In genomic region chr1:36115200-36115669, GRCh38 we compare ENCODE assay signal across 11 cellular contexts. TPM values are rescaled to one million over a fixed set of nuclear protein-coding genes. Genes with fewer than 3 reads are reported as not detected.
DNase-seq lines count a peak whose midpoint lies in the region; ATAC-seq, FAIRE-seq and TF ChIP-seq lines count a peak whose summit lies in the region.
"Had no signal": no experiment of that assay in that cellular context is flagged by ENCODE, and none has a peak within 500 bp of the region (broad histone marks: within the 10 kb centered on the region; RNA-seq: fewer than 3 reads in every experiment).

No MANE protein-coding gene starts in this region.

- H3K27ac ChIP-seq in ACC112 (ENCODE audit: low read depth, low read length) (peak overlapping the region; percentile 3; the same call in 1 of the 2 replicates), IMR-90 (ENCODE audit: insufficient read depth, low read length) (peak overlapping the region; percentile 7), H1 (ENCODE audit: low read depth, low read length) (no peak overlapping the region), muscle layer of colon (ENCODE audit: low read depth, low read length) (peak overlapping the region; percentile 63), uterus (peak overlapping the region in 1 of 2 donors; percentile 14)
- H3K27ac ChIP-seq: BLaER1 had no signal

- H2BK120ac ChIP-seq in IMR-90 (ENCODE audit: low read depth, low read length) (peak overlapping the region; percentile 20), H1 (replicated peaks; ENCODE audit: low read depth, low read length) (no peak overlapping the region)

- H3K4me1 ChIP-seq in ACC112 (ENCODE audit: control insufficient read depth, insufficient read depth, low read length, unreplicated experiment), result peaks cover 11% of the 10 kb centered on the region
- peaks cover 13% of the 10 kb centered on the region for H3K4me1 ChIP-seq in IMR-90 (ENCODE audit: control insufficient read depth, insufficient read depth, low read length)
- peaks cover 0 to 10% (median 5%) of the 10 kb centered on the region in 4 experiments; a peak in 5 of 7 replicates for H3K4me1 ChIP-seq in H1 (replicated peaks in 1 of 4; ENCODE audit: control insufficient read depth in 3 of 4, insufficient read depth in 4 of 4, low read length in 3 of 4)
- H3K4me1 ChIP-seq in muscle layer of colon (ENCODE audit: insufficient read depth, low read length), result peaks cover 14% of the 10 kb centered on the region
- no peaks in the 10 kb centered on the region for H3K4me1 ChIP-seq in uterus

- TF ChIP-seq EP300 in H1 (IDR thresholded peaks at IDR 0.05; ENCODE audit: borderline replicate concordance in 1 of 2, low read depth in 2 of 2, low read length in 2 of 2), result no peak

- in situ Hi-C loops in IMR-90 (cut with MboI; ENCODE audit: low sequenced_read_pairs), result loop anchor here (25.0 kb wide), 1 partner anchor 297 kb away; no protein-coding TSS in a partner anchor

- H3K14ac ChIP-seq in IMR-90 (replicated peaks; ENCODE audit: low read depth, low read length) (0 out of 2 replicates have a peak overlapping the region, but pooled peaks have one; percentile 2), H1 (ENCODE audit: insufficient read length) (no peak overlapping the region)

- TF ChIP-seq RAD21 in IMR-90 (IDR thresholded peaks at IDR 0.05; ENCODE audit: low read length) (no peak), H1 (IDR thresholded peaks at IDR 0.05 in 1 of 2, conservative IDR thresholded peaks at IDR 0.05 in 1 of 2; ENCODE audit: low read depth in 2 of 2, low read length in 2 of 2) (no peak)

- H2AFZ ChIP-seq in ACC112 (ENCODE audit: low read length, unreplicated experiment), result peak overlapping the region; percentile 2
- H2AFZ ChIP-seq in IMR-90 (replicated peaks; ENCODE audit: low read length, poor library complexity), result peak overlapping the region; percentile 86
- no peak overlapping the region for H2AFZ ChIP-seq in H1 (ENCODE audit: low read length)

- H3K27me3 ChIP-seq in ACC112 (ENCODE audit: insufficient read depth, low read length), result no peaks in the 10 kb centered on the region
- no peaks in the 10 kb centered on the region for H3K27me3 ChIP-seq in IMR-90 (ENCODE audit: control insufficient read depth, insufficient read depth, low read length)
- no peaks in the 10 kb centered on the region; a peak in 1 of 7 replicates for H3K27me3 ChIP-seq in H1 (replicated peaks in 1 of 4; ENCODE audit: control insufficient read depth in 3 of 4, extremely low read depth in 1 of 4, insufficient read depth in 3 of 4, low read length in 3 of 4)
- H3K27me3 ChIP-seq in muscle layer of colon (ENCODE audit: control insufficient read depth in 1 of 2, insufficient read depth in 2 of 2, low read length in 2 of 2), result no peaks in the 10 kb centered on the region
- no peaks in the 10 kb centered on the region for H3K27me3 ChIP-seq in uterus
- H3K27me3 ChIP-seq: BLaER1 had no signal

- TF ChIP-seq POLR2A in IMR-90 (IDR thresholded peaks at IDR 0.05; ENCODE audit: low read depth, low read length) (no peak), H1 (IDR thresholded peaks at IDR 0.05; ENCODE audit: control extremely low read depth in 1 of 2, low read depth in 2 of 2, low read length in 2 of 2) (no peak), uterus (IDR thresholded peaks at IDR 0.05) (no peak)

- intact Hi-C loops in IMR-90 (cut with micrococcal nuclease), result no loop called here
- intact Hi-C loops in uterus (cut with DNase I; ENCODE audit: low total_unique reads), result no loop called here

- H3K4me2 ChIP-seq in IMR-90 (ENCODE audit: low read depth, low read length) (no peak overlapping the region), H1 (ENCODE audit: insufficient read depth in 1 of 2, low read depth in 2 of 2, low read length in 2 of 2) (no peak overlapping the region)

- H4K8ac ChIP-seq in IMR-90 (ENCODE audit: low read depth in 2 of 2, low read length in 2 of 2) (peak overlapping the region; percentile 52 to 63; a peak in 3 of 4 replicates), H1 (ENCODE audit: extremely low read depth, insufficient read depth, low read length) (0 out of 2 replicates have a peak overlapping the region, but pooled peaks have one; percentile 9)

- H2BK5ac ChIP-seq in IMR-90 (ENCODE audit: low read depth, low read length, poor library complexity, severe bottlenecking), result no peak overlapping the region
- no peak overlapping the region for H2BK5ac ChIP-seq in H1 (ENCODE audit: low read depth, low read length)

- H4K91ac ChIP-seq in IMR-90 (ENCODE audit: insufficient read depth, low read depth, low read length) (no peak overlapping the region; the same call in 1 of the 2 replicates), H1 (replicated peaks; ENCODE audit: insufficient read length, low read length) (no peak overlapping the region)

- peaks cover 7% of the 10 kb centered on the region; the same call in 1 of the 2 replicates for H3K9me1 ChIP-seq in IMR-90 (ENCODE audit: insufficient read depth, low read length)

- H3K79me2 ChIP-seq in ACC112 (ENCODE audit: control insufficient read depth, insufficient read depth, low read length, unreplicated experiment) (no peaks in the 10 kb centered on the region), H1 (ENCODE audit: control insufficient read depth in 1 of 2, insufficient read depth in 2 of 2, low read length in 2 of 2) (no peaks in the 10 kb centered on the region)

- H3K18ac ChIP-seq in IMR-90 (ENCODE audit: low read depth, low read length), result no peak overlapping the region
- H3K18ac ChIP-seq in H1 (ENCODE audit: extremely low read depth, low read length), result peak overlapping the region; percentile 32

- H2BK20ac ChIP-seq in IMR-90 (ENCODE audit: low read depth, low read length) (no peak overlapping the region), H1 (ENCODE audit: low read length) (no peak overlapping the region)

- FAIRE-seq in H1 (lab: Jason Lieb, UNC) (no peak), GM19239 (lab: Jason Lieb, UNC) (no peak), frontal cortex (lab: Jason Lieb, UNC) (no peak)

- no TSS peak for BruUV-seq in IMR-90 (replicated peaks; lab: Mats Ljungman, UMichigan)

- H3K9me3 ChIP-seq in IMR-90 (ENCODE audit: control insufficient read depth, insufficient read depth, low read length) (no peaks in the 10 kb centered on the region), H1 (ENCODE audit: insufficient read depth in 2 of 2, low read depth in 1 of 2, low read length in 1 of 2) (no peaks in the 10 kb centered on the region), muscle layer of colon (ENCODE audit: low read length) (no peaks in the 10 kb centered on the region), uterus (no peaks in the 10 kb centered on the region)
- H3K9me3 ChIP-seq: BLaER1 had no signal

- 0 out of 2 replicates have a peak overlapping the region, but pooled peaks have one; percentile 1 for H4K5ac ChIP-seq in IMR-90 (ENCODE audit: low read depth, low read length)
- H4K5ac ChIP-seq in H1 (ENCODE audit: insufficient read length, low read depth, low read length), result no peak overlapping the region

- peak overlapping the region; percentile 26 for H2AK9ac ChIP-seq in IMR-90 (replicated peaks; ENCODE audit: low read depth, low read length, poor library complexity)

- H3K36me3 ChIP-seq in ACC112 (ENCODE audit: insufficient read depth, low read length) (no peaks in the 10 kb centered on the region), IMR-90 (ENCODE audit: control insufficient read depth, insufficient read depth, low read length) (no peaks in the 10 kb centered on the region), H1 (ENCODE audit: control insufficient read depth in 2 of 4, insufficient read depth in 4 of 4, low read length in 3 of 4) (no peaks in the 10 kb centered on the region), muscle layer of colon (ENCODE audit: insufficient read depth, low read length) (no peaks in the 10 kb centered on the region), uterus (no peaks in the 10 kb centered on the region)
- H3K36me3 ChIP-seq: BLaER1 had no signal

- no peak overlapping the region for H2BK12ac ChIP-seq in H1 (ENCODE audit: low read depth, low read length)

- peak overlapping the region; percentile 26; the same call in 1 of the 2 replicates for H3K4ac ChIP-seq in IMR-90 (ENCODE audit: low read depth, low read length)
- no peak overlapping the region for H3K4ac ChIP-seq in H1 (replicated peaks; ENCODE audit: insufficient read length, low read depth, low read length)

- no peaks in the 10 kb centered on the region for H3K23me2 ChIP-seq in H1 (ENCODE audit: low read depth, low read length)

- H3K79me1 ChIP-seq in IMR-90 (ENCODE audit: low read depth in 1 of 2, low read length in 2 of 2) (no peaks in the 10 kb centered on the region), H1 (ENCODE audit: low read depth, low read length) (no peaks in the 10 kb centered on the region)

- H3K4me3 ChIP-seq in ACC112 (ENCODE audit: low read depth, low read length) (0 out of 2 replicates have a peak overlapping the region, but pooled peaks have one; percentile 35), IMR-90 (ENCODE audit: insufficient read depth, low read depth, low read length) (no peak overlapping the region), H1 (ENCODE audit: extremely low read depth in 1 of 4, insufficient read depth in 2 of 4, low read depth in 3 of 4, low read length in 4 of 4) (no peak overlapping the region), muscle layer of colon (ENCODE audit: low read depth in 1 of 2, low read length in 2 of 2) (no peak overlapping the region), uterus (no peak overlapping the region)
- H3K4me3 ChIP-seq: BLaER1 had no signal

- DNase-seq in IMR-90, result peak; percentile 37
- no peak for DNase-seq in H1 (ENCODE audit: low read depth in 1 of 2, low spot score in 2 of 2)
- DNase-seq in uterus, result no peak
- no peak for DNase-seq in GM19239 (ENCODE audit: insufficient read length, low spot score)
- no peak for DNase-seq in frontal cortex (ENCODE audit: low spot score in 2 of 2)
- no peak for DNase-seq in D341Med (ENCODE audit: low spot score)
- DNase-seq: stimulated activated CD4-positive, alpha-beta T cell treated with anti-CD3 and anti-CD28 coated beads, Interleukin-1b, Interleukin-23, amount 100 ng/mL, for 48 hours; T1000 had no signal

- WGBS in IMR-90 (ENCODE audit: extremely low coverage in 2 of 2, insufficient read length in 1 of 2), 2 experiments, result 32% methylated on average over 8 of the region's 18 CpGs; no CpG with 5 or more reads in 1 of the 2 experiments
- WGBS in H1 (ENCODE audit: extremely low coverage in 1 of 2, insufficient coverage in 1 of 2, insufficient read length in 1 of 2, insufficient replicate concordance in 2 of 2, low coverage in 1 of 2, low lambda C conversion rate in 2 of 2, missing lambda C conversion rate in 1 of 2), 2 experiments, result 86% methylated on average over 18 of the region's 18 CpGs; no CpG with 5 or more reads in 1 of the 2 experiments

- no peak overlapping the region for H2BK15ac ChIP-seq in IMR-90 (ENCODE audit: low read depth, low read length)
- no peak overlapping the region for H2BK15ac ChIP-seq in H1 (ENCODE audit: low read length)

- H2AK5ac ChIP-seq in IMR-90 (ENCODE audit: low read depth, low read length) (no peak overlapping the region), H1 (ENCODE audit: low read depth, low read length) (no peak overlapping the region)

- H3K23ac ChIP-seq in IMR-90 (ENCODE audit: low read depth, low read length) (no peak overlapping the region), H1 (ENCODE audit: insufficient read length) (no peak overlapping the region)

- dilution Hi-C loops in IMR-90 (cut with HindIII; ENCODE audit: low sequenced_read_pairs, unreplicated experiment), result no loop called here

- TF ChIP-seq CTCF in IMR-90 (conservative IDR thresholded peaks at IDR 0.05; ENCODE audit: low read depth, low read length), result no peak
- no peak for TF ChIP-seq CTCF in H1 (IDR thresholded peaks at IDR 0.05; ENCODE audit: control extremely low read depth in 1 of 3, insufficient read depth in 1 of 3, low read depth in 1 of 3, low read length in 3 of 3)
- TF ChIP-seq CTCF in uterus (IDR thresholded peaks at IDR 0.05), result no peak

- ATAC-seq in IMR-90 (ENCODE audit: low read depth), result peak; percentile 64

- H3K56ac ChIP-seq in IMR-90 (ENCODE audit: extremely low read depth, insufficient read depth, low read length) (no peak overlapping the region), H1 (replicated peaks; ENCODE audit: insufficient read length, low read depth, low read length) (no peak overlapping the region)

- POLR2A ChIA-PET in IMR-90 (lab: Charles Lee; ENCODE audit: unreplicated experiment), result no interaction called here
- POLR2A ChIA-PET in H1 (lab: Charles Lee; ENCODE audit: partially characterized antibody), result interaction anchor here (1.0 to 2.2 kb wide), 4 partner anchors 8 to 35 kb away, joined by 3 to 7 read pairs (median 4); partner anchors contain the start of gene TRAPPC3

- CTCF ChIA-PET in IMR-90 (lab: Yijun Ruan, JAX), result interaction anchor here (1.6 kb wide), 1 partner anchor 19 kb away, joined by 7 read pairs; no protein-coding TSS in a partner anchor
- CTCF ChIA-PET in H1 (lab: Charles Lee; ENCODE audit: partially characterized antibody), result interaction anchor here (1.0 to 32.6 kb wide), 6 partner anchors 13 to 171 kb away, joined by 3 to 738 read pairs (median 24); no protein-coding TSS in a partner anchor

- H3K9ac ChIP-seq in IMR-90 (ENCODE audit: low read depth, low read length) (no peak overlapping the region), H1 (replicated peaks in 1 of 4; ENCODE audit: extremely low read depth in 1 of 4, low read depth in 3 of 4, low read length in 3 of 4) (no peak overlapping the region; a peak in 1 of 7 replicates), muscle layer of colon (ENCODE audit: low read length) (no peak overlapping the region)
- H3K9ac ChIP-seq: BLaER1 had no signal

- no peaks in the 10 kb centered on the region; the same call in 1 of the 2 replicates for H4K20me1 ChIP-seq in IMR-90 (ENCODE audit: insufficient read depth, low read length)
- no peaks in the 10 kb centered on the region for H4K20me1 ChIP-seq in H1 (replicated peaks in 1 of 2; ENCODE audit: control insufficient read depth in 1 of 2, insufficient read depth in 2 of 2, low read length in 2 of 2)
- H4K20me1 ChIP-seq: BLaER1 had no signal

RNA-seq across cellular contexts. Expression of gene COL8A2, which starts 9.8 kb away (rescaled TPM):
- total RNA-seq in IMR-90 (2012; rRNA removed), result 0.54 and 0.56 TPM in 2 replicates
- polyA plus RNA-seq in IMR-90 (2012; rRNA removed), result 0.83 and 1.1 TPM in 2 replicates
- 0.82 and 1.6 TPM in 2 replicates for polyA plus RNA-seq in IMR-90 (2012; cell fraction: cytosol; rRNA removed)
- polyA plus RNA-seq in IMR-90 (2012; cell fraction: nucleus; rRNA removed; ENCODE audit: low replicate concordance), result 0.79 and 0.88 TPM in 2 replicates
- 2.4 and 2.8 TPM in 2 replicates for total RNA-seq in H1 (2021; fragmentation: NEBNext Ultra II Directional; extraction: Animal tissue kit (Norgen Biotek cat#: 25700))
- 2.1 and 2.4 TPM in 2 replicates for polyA plus RNA-seq in H1 (2011; rRNA removed)
- 1.7 TPM for polyA plus RNA-seq in H1 (2011; cell fraction: cytosol; rRNA removed)
- polyA plus RNA-seq in H1 (2011; cell fraction: nucleus; rRNA removed), result 2.5 TPM
- 1.1 to 2.4 TPM (median 1.6 TPM) in 4 replicates for polyA plus RNA-seq in H1 (2012, experiment 1 of 2)
- 1.4 TPM for polyA plus RNA-seq in H1 (2012, experiment 2 of 2)
- polyA plus RNA-seq in H1 (2013, experiment 1 of 2), result 3.2 TPM
- 2.8 TPM for polyA plus RNA-seq in H1 (2013, experiment 2 of 2)
- 1.1 TPM in 2 replicates for polyA minus RNA-seq in H1 (2011; rRNA and poly(A)+ RNA removed)
- 2.0 TPM for polyA minus RNA-seq in H1 (2011; cell fraction: cytosol; rRNA and poly(A)+ RNA removed)
- 1.6 TPM for polyA minus RNA-seq in H1 (2011; cell fraction: nucleus; rRNA and poly(A)+ RNA removed)
- 10 to 100 TPM in 1 of 4 donors, 1 to 10 TPM in 3; 1.2 to 16.6 (median 5.8) TPM for total RNA-seq in uterus
- total RNA-seq in frontal cortex, result 0.82 TPM

RNA-seq across cellular contexts. Expression of gene ADPRS, which starts 26.5 kb away (rescaled TPM):
- total RNA-seq in IMR-90 (2012; rRNA removed), result 27.2 and 31.0 TPM in 2 replicates
- 37.1 and 37.2 TPM in 2 replicates for polyA plus RNA-seq in IMR-90 (2012; rRNA removed)
- 47.8 and 52.4 TPM in 2 replicates for polyA plus RNA-seq in IMR-90 (2012; cell fraction: cytosol; rRNA removed)
- polyA plus RNA-seq in IMR-90 (2012; cell fraction: nucleus; rRNA removed; ENCODE audit: low replicate concordance), result 22.4 and 39.5 TPM in 2 replicates
- 22.9 and 23.9 TPM in 2 replicates for total RNA-seq in H1 (2021; fragmentation: NEBNext Ultra II Directional; extraction: Animal tissue kit (Norgen Biotek cat#: 25700))
- 38.1 and 39.4 TPM in 2 replicates for polyA plus RNA-seq in H1 (2011; rRNA removed)
- 38.4 TPM for polyA plus RNA-seq in H1 (2011; cell fraction: cytosol; rRNA removed)
- 28.3 TPM for polyA plus RNA-seq in H1 (2011; cell fraction: nucleus; rRNA removed)
- 21.8 to 29.1 TPM (median 27.6 TPM) in 4 replicates for polyA plus RNA-seq in H1 (2012, experiment 1 of 2)
- polyA plus RNA-seq in H1 (2012, experiment 2 of 2), result 30.5 TPM
- polyA plus RNA-seq in H1 (2013, experiment 1 of 2), result 13.3 TPM
- 13.4 TPM for polyA plus RNA-seq in H1 (2013, experiment 2 of 2)
- 19.9 and 22.5 TPM in 2 replicates for polyA minus RNA-seq in H1 (2011; rRNA and poly(A)+ RNA removed)
- 10.1 TPM for polyA minus RNA-seq in H1 (2011; cell fraction: cytosol; rRNA and poly(A)+ RNA removed)
- polyA minus RNA-seq in H1 (2011; cell fraction: nucleus; rRNA and poly(A)+ RNA removed), result 8.7 TPM
- total RNA-seq in uterus, result 10 to 100 TPM in 3 of 4 donors, 1 to 10 TPM in 1; 9.2 to 23.7 (median 17.2) TPM
- 20.4 TPM for total RNA-seq in frontal cortex

RNA-seq across cellular contexts. Expression of gene TEKT2, which starts 31.3 kb away (rescaled TPM):
- total RNA-seq in IMR-90 (2012; rRNA removed) (0.18 TPM in 1 of 2 replicates, not detected in the other), uterus (1 to 10 TPM in 2 of 4 donors, under 1 TPM in 1, not detected in 1; 0.77 to 7.5 (median 1.2) TPM), frontal cortex (10.6 TPM)
- polyA plus RNA-seq in IMR-90 (2012; rRNA removed) (0.14 TPM in 1 of 2 replicates, not detected in the other), H1 (2011; rRNA removed) (1.7 and 2.6 TPM in 2 replicates)
- 0.05 TPM in 1 of 2 replicates, not detected in the other for polyA plus RNA-seq in IMR-90 (2012; cell fraction: cytosol; rRNA removed)
- polyA plus RNA-seq in IMR-90 (2012; cell fraction: nucleus; rRNA removed; ENCODE audit: low replicate concordance), result 0.44 and 0.58 TPM in 2 replicates
- total RNA-seq in H1 (2021; fragmentation: NEBNext Ultra II Directional; extraction: Animal tissue kit (Norgen Biotek cat#: 25700)), result 1.3 and 1.6 TPM in 2 replicates
- 2.4 TPM for polyA plus RNA-seq in H1 (2011; cell fraction: cytosol; rRNA removed)
- 8.2 TPM for polyA plus RNA-seq in H1 (2011; cell fraction: nucleus; rRNA removed)
- 1.7 to 2.5 TPM (median 2.2 TPM) in 4 replicates for polyA plus RNA-seq in H1 (2012, experiment 1 of 2)
- polyA plus RNA-seq in H1 (2012, experiment 2 of 2), result 1.3 TPM
- 0.81 TPM for polyA plus RNA-seq in H1 (2013, experiment 1 of 2)
- 0.75 TPM for polyA plus RNA-seq in H1 (2013, experiment 2 of 2)
- polyA minus RNA-seq in H1 (2011; rRNA and poly(A)+ RNA removed), result 0.80 and 1.4 TPM in 2 replicates
- polyA minus RNA-seq in H1 (2011; cell fraction: cytosol; rRNA and poly(A)+ RNA removed), result 2.2 TPM
- polyA minus RNA-seq in H1 (2011; cell fraction: nucleus; rRNA and poly(A)+ RNA removed), result 3.0 TPM

RNA-seq across cellular contexts. Expression of gene TRAPPC3, which starts 34.1 kb away (rescaled TPM):
- total RNA-seq in IMR-90 (2012; rRNA removed) (76.0 and 101 TPM in 2 replicates), uterus (10 to 100 TPM; 10.6 to 70.6 (median 38.1) TPM), frontal cortex (43.6 TPM)
- polyA plus RNA-seq in IMR-90 (2012; rRNA removed) (63.5 and 77.8 TPM in 2 replicates), H1 (2011; rRNA removed) (36.1 and 51.0 TPM in 2 replicates)
- polyA plus RNA-seq in IMR-90 (2012; cell fraction: cytosol; rRNA removed), result 67.3 and 70.8 TPM in 2 replicates
- 31.1 and 62.4 TPM in 2 replicates for polyA plus RNA-seq in IMR-90 (2012; cell fraction: nucleus; rRNA removed; ENCODE audit: low replicate concordance)
- 42.0 and 47.8 TPM in 2 replicates for total RNA-seq in H1 (2021; fragmentation: NEBNext Ultra II Directional; extraction: Animal tissue kit (Norgen Biotek cat#: 25700))
- polyA plus RNA-seq in H1 (2011; cell fraction: cytosol; rRNA removed), result 53.9 TPM
- 19.8 TPM for polyA plus RNA-seq in H1 (2011; cell fraction: nucleus; rRNA removed)
- polyA plus RNA-seq in H1 (2012, experiment 1 of 2), result 55.6 to 70.5 TPM (median 64.5 TPM) in 4 replicates
- polyA plus RNA-seq in H1 (2012, experiment 2 of 2), result 47.1 TPM
- 35.8 TPM for polyA plus RNA-seq in H1 (2013, experiment 1 of 2)
- polyA plus RNA-seq in H1 (2013, experiment 2 of 2), result 38.3 TPM
- 19.0 and 20.3 TPM in 2 replicates for polyA minus RNA-seq in H1 (2011; rRNA and poly(A)+ RNA removed)
- 34.5 TPM for polyA minus RNA-seq in H1 (2011; cell fraction: cytosol; rRNA and poly(A)+ RNA removed)
- polyA minus RNA-seq in H1 (2011; cell fraction: nucleus; rRNA and poly(A)+ RNA removed), result 11.1 TPM

RNA-seq across cellular contexts. Expression of gene MAP7D1, which starts 40.7 kb away (rescaled TPM):
- total RNA-seq in IMR-90 (2012; rRNA removed) (30.8 and 32.3 TPM in 2 replicates), uterus (100 to 1,000 TPM in 1 of 4 donors, 10 to 100 TPM in 3; 53.5 to 115 (median 77.3) TPM), frontal cortex (70.1 TPM)
- polyA plus RNA-seq in IMR-90 (2012; rRNA removed) (81.9 and 83.2 TPM in 2 replicates), H1 (2011; rRNA removed) (18.2 and 24.8 TPM in 2 replicates)
- polyA plus RNA-seq in IMR-90 (2012; cell fraction: cytosol; rRNA removed), result 96.4 and 165 TPM in 2 replicates
- 182 and 323 TPM in 2 replicates for polyA plus RNA-seq in IMR-90 (2012; cell fraction: nucleus; rRNA removed; ENCODE audit: low replicate concordance)
- total RNA-seq in H1 (2021; fragmentation: NEBNext Ultra II Directional; extraction: Animal tissue kit (Norgen Biotek cat#: 25700)), result 52.4 and 55.1 TPM in 2 replicates
- 23.1 TPM for polyA plus RNA-seq in H1 (2011; cell fraction: cytosol; rRNA removed)
- polyA plus RNA-seq in H1 (2011; cell fraction: nucleus; rRNA removed), result 36.3 TPM
- 44.6 to 64.8 TPM (median 56.7 TPM) in 4 replicates for polyA plus RNA-seq in H1 (2012, experiment 1 of 2)
- polyA plus RNA-seq in H1 (2012, experiment 2 of 2), result 55.0 TPM
- 30.4 TPM for polyA plus RNA-seq in H1 (2013, experiment 1 of 2)
- polyA plus RNA-seq in H1 (2013, experiment 2 of 2), result 27.2 TPM
- polyA minus RNA-seq in H1 (2011; rRNA and poly(A)+ RNA removed), result 10.9 and 11.9 TPM in 2 replicates
- polyA minus RNA-seq in H1 (2011; cell fraction: cytosol; rRNA and poly(A)+ RNA removed), result 31.9 TPM
- 18.1 TPM for polyA minus RNA-seq in H1 (2011; cell fraction: nucleus; rRNA and poly(A)+ RNA removed)
